ENCODE assay signal across 28 cellular contexts in genomic region chr2:221392228-221392881, GRCh38.
"Had no signal": no experiment of that assay in that cellular context is flagged by ENCODE, and none has a peak within 500 bp of the region (broad histone marks: within the 10 kb centered on the region; RNA-seq: fewer than 3 reads in every experiment).

No MANE protein-coding gene starts in this region.

- H3K9me3 Mint-ChIP-seq: mesothelial cell of epicardium; naive B cell; nephron; stimulated activated naive B cell treated with anti-CD40 and anti-IgM and Interleukin-4, amounts not matched to agents 10 μg/mL and 1 μg/mL and 100 μg/mL, for 72 hours; stimulated activated naive CD8-positive, alpha-beta T cell treated with anti-CD3 and anti-CD28 coated beads, Interleukin-15, Interleukin-2, amounts not matched to agents 100 ng/mL and 50 ng/mL, for 24 hours had no signal

- H3K4me1 Mint-ChIP-seq: nephron; stimulated activated naive B cell treated with anti-CD40 and anti-IgM and Interleukin-4, amounts not matched to agents 10 μg/mL and 1 μg/mL and 100 μg/mL, for 72 hours had no signal

- H3K4me3 Mint-ChIP-seq: mesothelial cell of epicardium; naive B cell; nephron; stimulated activated naive B cell treated with anti-CD40 and anti-IgM and Interleukin-4, amounts not matched to agents 10 μg/mL and 1 μg/mL and 100 μg/mL, for 72 hours; stimulated activated naive CD8-positive, alpha-beta T cell treated with anti-CD3 and anti-CD28 coated beads, Interleukin-15, Interleukin-2, amounts not matched to agents 100 ng/mL and 50 ng/mL, for 24 hours had no signal

- ATAC-seq: heart right ventricle; left cardiac atrium; left lung; mucosa of descending colon; sciatic nerve; stimulated activated naive B cell treated with anti-CD40 and anti-IgM and Interleukin-4, amounts not matched to agents 10 μg/mL and 1 μg/mL and 100 μg/mL, for 72 hours; upper lobe of right lung had no signal

- H3K27me3 Mint-ChIP-seq: stimulated activated naive B cell treated with anti-CD40 and anti-IgM and Interleukin-4, amounts not matched to agents 10 μg/mL and 1 μg/mL and 100 μg/mL, for 72 hours had no signal

- H3K36me3 Mint-ChIP-seq: mesothelial cell of epicardium; naive B cell; stimulated activated naive B cell treated with anti-CD40 and anti-IgM and Interleukin-4, amounts not matched to agents 10 μg/mL and 1 μg/mL and 100 μg/mL, for 72 hours had no signal

- H3K4me3 ChIP-seq: coronary artery, esophagus squamous epithelium, heart right ventricle, left lung, mucosa of descending colon, prostate gland, right atrium auricular region, transverse colon, upper lobe of right lung, uterus had no signal

- H3K27ac ChIP-seq: coronary artery, esophagus squamous epithelium, heart right ventricle, left lung, prostate gland, right atrium auricular region, transverse colon, upper lobe of right lung, uterus had no signal

- FAIRE-seq: endothelial cell of umbilical vein, islet of Langerhans had no signal

- DNase-seq: dermis blood vessel endothelial cell; effector memory CD4-positive, alpha-beta T cell; esophagus squamous epithelium; foreskin melanocyte; glutamatergic neuron; heart right ventricle; hippocampal formation; left cardiac atrium; left lung; mesenchymal stem cell; mucosa of descending colon; naive B cell; nucleus accumbens; stimulated activated CD4-positive, alpha-beta T cell treated with anti-CD3 and anti-CD28 coated beads, Interleukin-2, amount 100 ng/mL, for 24 hours; stimulated activated CD4-positive, alpha-beta T cell treated with anti-CD3 and anti-CD28 coated beads, Interleukin-4, amount 100 ng/mL, for 24 hours; stimulated activated naive B cell treated with anti-CD40 and anti-IgM and Interleukin-4, amounts not matched to agents 10 μg/mL and 1 μg/mL and 100 μg/mL, for 72 hours; transverse colon; upper lobe of right lung; uterus had no signal

- H3K27ac Mint-ChIP-seq: mesothelial cell of epicardium; nephron; stimulated activated naive B cell treated with anti-CD40 and anti-IgM and Interleukin-4, amounts not matched to agents 10 μg/mL and 1 μg/mL and 100 μg/mL, for 72 hours; stimulated activated naive CD8-positive, alpha-beta T cell treated with anti-CD3 and anti-CD28 coated beads, Interleukin-15, Interleukin-2, amounts not matched to agents 100 ng/mL and 50 ng/mL, for 24 hours had no signal

- H3K9me3 ChIP-seq: esophagus squamous epithelium, heart right ventricle, left lung, mucosa of descending colon, prostate gland, right atrium auricular region, transverse colon, upper lobe of right lung, uterus had no signal

- H3K4me1 ChIP-seq: esophagus squamous epithelium, heart right ventricle, left lung, prostate gland, right atrium auricular region, upper lobe of right lung, uterus had no signal
